39 cellular contexts compared by ENCODE assay signal in genomic region chr9:88555581-88555980, GRCh38. TPM values are rescaled to one million over a fixed set of nuclear protein-coding genes. Genes with fewer than 3 reads are reported as not detected.
"Had no signal": no experiment of that assay in that cellular context is flagged by ENCODE, and none has a peak within 500 bp of the region (broad histone marks: within the 10 kb centered on the region; RNA-seq: fewer than 3 reads in every experiment).

No MANE protein-coding gene starts in this region.

- H3K27me3 ChIP-seq: adrenal gland, body of pancreas, brain microvascular endothelial cell, breast epithelium had no signal

- H3K36me3 ChIP-seq: adrenal gland, brain microvascular endothelial cell, breast epithelium had no signal

- FAIRE-seq: astrocyte, TTC549 had no signal

- ATAC-seq: activated CD8-positive, alpha-beta T cell treated with anti-CD3 and anti-CD28 coated beads for 36 hours; activated naive CD4-positive, alpha-beta T cell treated with anti-CD3 and anti-CD28 coated beads, Interleukin-2, amount 50 U/mL, for 72 hours; activated T-cell treated with anti-CD3 and anti-CD28 coated beads, Interleukin-2, amount 50 U/mL, for 4 hours; activated T-cell treated with anti-CD3 and anti-CD28 coated beads, Interleukin-2, amount 50 U/mL, for 72 hours; activated T-helper 17 cell treated with anti-CD3 and anti-CD28 coated beads, Interleukin-2, amount 50 U/mL, for 72 hours; body of pancreas had no signal

- H3K9me3 Mint-ChIP-seq: activated B cell treated with CpG ODN at 0.5 μM for 24 hours; activated CD4-positive, alpha-beta memory T cell treated with anti-CD3 and anti-CD28 coated beads for 36 hours; activated CD4-positive, alpha-beta T cell treated with anti-CD3 and anti-CD28 coated beads, Interleukin-2, amount 10 ng/mL, durations not matched to agents 24 days and 14 days; activated CD8-positive, alpha-beta T cell treated with anti-CD3 and anti-CD28 coated beads for 36 hours; activated naive CD4-positive, alpha-beta T cell treated with anti-CD3 and anti-CD28 coated beads for 36 hours; activated naive CD4-positive, alpha-beta T cell treated with anti-CD3 and anti-CD28 coated beads, Interleukin-2, amount 50 U/mL, for 72 hours; activated naive CD8-positive, alpha-beta T cell treated with anti-CD3 and anti-CD28 coated beads for 36 hours; activated T-cell treated with anti-CD3 and anti-CD28 coated beads, Interleukin-2, amount 50 U/mL, for 4 hours; activated T-cell treated with anti-CD3 and anti-CD28 coated beads, Interleukin-2, amount 50 U/mL, for 72 hours; activated T-helper 1 cell treated with anti-CD3 and anti-CD28 coated beads, Interleukin-12 subunit alpha, Interleukin-12 subunit beta, Interleukin-2, Interleukin-4 antibody, amounts not matched to agents 30 ng/mL and 10 ng/mL and 1 ng/mL, durations not matched to agents 14 hours and 24 hours and 36 hours; activated T-helper 17 cell treated with anti-CD3 and anti-CD28 coated beads, Interleukin-2, amount 50 U/mL, for 72 hours; T-helper 1 cell treated with Interleukin-12 subunit alpha and Interleukin-12 subunit beta and Interleukin-4 antibody, amounts not matched to agents 30 μg/mL and 1 μg/mL, for 36 hours; T-helper 2 cell treated with Interferon-gamma antibody and Interleukin-4, amounts not matched to agents 5 μg/mL and 100 μg/mL, for 36 hours had no signal

- H3K4me1 ChIP-seq: adrenal gland, body of pancreas, breast epithelium had no signal

- H3K27ac Mint-ChIP-seq: activated B cell treated with CpG ODN at 0.5 μM for 24 hours; activated CD4-positive, alpha-beta memory T cell treated with anti-CD3 and anti-CD28 coated beads for 36 hours; activated CD4-positive, alpha-beta T cell treated with anti-CD3 and anti-CD28 coated beads, Interleukin-2, amount 10 ng/mL, durations not matched to agents 24 days and 14 days; activated CD8-positive, alpha-beta T cell treated with anti-CD3 and anti-CD28 coated beads for 36 hours; activated naive CD4-positive, alpha-beta T cell treated with anti-CD3 and anti-CD28 coated beads for 36 hours; activated naive CD4-positive, alpha-beta T cell treated with anti-CD3 and anti-CD28 coated beads, Interleukin-2, amount 50 U/mL, for 72 hours; activated naive CD8-positive, alpha-beta T cell treated with anti-CD3 and anti-CD28 coated beads for 36 hours; activated T-cell treated with anti-CD3 and anti-CD28 coated beads, Interleukin-2, amount 50 U/mL, for 72 hours; activated T-helper 1 cell treated with anti-CD3 and anti-CD28 coated beads, Interleukin-12 subunit alpha, Interleukin-12 subunit beta, Interleukin-2, Interleukin-4 antibody, amounts not matched to agents 30 ng/mL and 10 ng/mL and 1 ng/mL, durations not matched to agents 14 hours and 24 hours and 36 hours; activated T-helper 17 cell treated with anti-CD3 and anti-CD28 coated beads, Interleukin-2, amount 50 U/mL, for 72 hours; T-helper 1 cell treated with Interleukin-12 subunit alpha and Interleukin-12 subunit beta and Interleukin-4 antibody, amounts not matched to agents 30 μg/mL and 1 μg/mL, for 36 hours; T-helper 2 cell treated with Interferon-gamma antibody and Interleukin-4, amounts not matched to agents 5 μg/mL and 100 μg/mL, for 36 hours had no signal

- H3K36me3 Mint-ChIP-seq: activated CD4-positive, alpha-beta memory T cell treated with anti-CD3 and anti-CD28 coated beads for 36 hours; activated naive CD4-positive, alpha-beta T cell treated with anti-CD3 and anti-CD28 coated beads, Interleukin-2, amount 50 U/mL, for 72 hours; activated naive CD8-positive, alpha-beta T cell treated with anti-CD3 and anti-CD28 coated beads for 36 hours had no signal

- H3K4me3 Mint-ChIP-seq: activated B cell treated with CpG ODN at 0.5 μM for 24 hours; activated CD4-positive, alpha-beta memory T cell treated with anti-CD3 and anti-CD28 coated beads for 36 hours; activated CD4-positive, alpha-beta T cell treated with anti-CD3 and anti-CD28 coated beads, Interleukin-2, amount 10 ng/mL, durations not matched to agents 24 days and 14 days; activated CD8-positive, alpha-beta T cell treated with anti-CD3 and anti-CD28 coated beads for 36 hours; activated naive CD4-positive, alpha-beta T cell treated with anti-CD3 and anti-CD28 coated beads for 36 hours; activated naive CD8-positive, alpha-beta T cell treated with anti-CD3 and anti-CD28 coated beads for 36 hours; activated T-cell treated with anti-CD3 and anti-CD28 coated beads, Interleukin-2, amount 50 U/mL, for 4 hours; activated T-cell treated with anti-CD3 and anti-CD28 coated beads, Interleukin-2, amount 50 U/mL, for 72 hours; activated T-helper 1 cell treated with anti-CD3 and anti-CD28 coated beads, Interleukin-12 subunit alpha, Interleukin-12 subunit beta, Interleukin-2, Interleukin-4 antibody, amounts not matched to agents 30 ng/mL and 10 ng/mL and 1 ng/mL, durations not matched to agents 14 hours and 24 hours and 36 hours; activated T-helper 17 cell treated with anti-CD3 and anti-CD28 coated beads, Interleukin-2, amount 50 U/mL, for 72 hours; T-helper 1 cell treated with Interleukin-12 subunit alpha and Interleukin-12 subunit beta and Interleukin-4 antibody, amounts not matched to agents 30 μg/mL and 1 μg/mL, for 36 hours; T-helper 2 cell treated with Interferon-gamma antibody and Interleukin-4, amounts not matched to agents 5 μg/mL and 100 μg/mL, for 36 hours had no signal

- H3K9me3 ChIP-seq: adrenal gland, body of pancreas, breast epithelium had no signal

- DNase-seq: activated B cell treated with CpG ODN at 0.5 μM for 24 hours; activated CD4-positive, alpha-beta memory T cell treated with anti-CD3 and anti-CD28 coated beads for 36 hours; activated CD4-positive, alpha-beta T cell treated with anti-CD3 and anti-CD28 coated beads for 4 hours; activated CD4-positive, alpha-beta T cell treated with anti-CD3 and anti-CD28 coated beads, Interleukin-2, amount 10 ng/mL, durations not matched to agents 24 days and 14 days; activated CD4-positive, alpha-beta T cell treated with anti-CD3 and anti-CD28 coated beads, Interleukin-2, amount 50 U/mL, for 1 hour; activated CD4-positive, alpha-beta T cell treated with anti-CD3 and anti-CD28 coated beads, Interleukin-2, amount 50 U/mL, for 4 hours; activated CD4-positive, CD25-positive, alpha-beta regulatory T cell treated with anti-CD3 and anti-CD28 coated beads, Interleukin-2, amount 50 U/mL, for 72 hours; activated CD8-positive, alpha-beta memory T cell treated with anti-CD3 and anti-CD28 coated beads, Interleukin-2, amount 50 U/mL, for 4 hours; activated CD8-positive, alpha-beta T cell treated with anti-CD3 and anti-CD28 coated beads for 36 hours; activated effector memory CD4-positive, alpha-beta T cell treated with anti-CD3 and anti-CD28 coated beads, Interleukin-2, amount 50 U/mL, for 16 hours; activated gamma-delta T cell treated with Interleukin-2 at 50 U/mL for 16 hours; activated naive CD4-positive, alpha-beta T cell; activated naive CD4-positive, alpha-beta T cell treated with anti-CD3 and anti-CD28 coated beads for 36 hours; activated naive CD4-positive, alpha-beta T cell treated with anti-CD3 and anti-CD28 coated beads, Interleukin-2, amount 50 U/mL, for 16 hours; activated naive CD8-positive, alpha-beta T cell treated with anti-CD3 and anti-CD28 coated beads for 36 hours; activated T-cell treated with anti-CD3 and anti-CD28 coated beads for 4 hours; activated T-cell treated with anti-CD3 and anti-CD28 coated beads, Interleukin-2, amount 50 U/mL, for 1 hour; activated T-cell treated with anti-CD3 and anti-CD28 coated beads, Interleukin-2, amount 50 U/mL, for 4 hours; activated T-cell treated with anti-CD3 and anti-CD28 coated beads, Interleukin-2, amount 50 U/mL, for 72 hours; adrenal gland; amniotic stem cell; body of pancreas; brain microvascular endothelial cell; central memory CD4-positive, alpha-beta T cell; SW 1271; T-helper 1 cell; T-helper 2 cell; T-helper 9 cell had no signal

- H3K4me3 ChIP-seq: adrenal gland, body of pancreas, breast epithelium had no signal

- H3K27ac ChIP-seq: adrenal gland, body of pancreas, brain microvascular endothelial cell, breast epithelium, VCaP had no signal

- H3K4me1 Mint-ChIP-seq: activated B cell treated with CpG ODN at 0.5 μM for 24 hours; activated CD4-positive, alpha-beta T cell treated with anti-CD3 and anti-CD28 coated beads, Interleukin-2, amount 10 ng/mL, durations not matched to agents 24 days and 14 days; activated naive CD8-positive, alpha-beta T cell treated with anti-CD3 and anti-CD28 coated beads for 36 hours; activated T-helper 17 cell treated with anti-CD3 and anti-CD28 coated beads, Interleukin-2, amount 50 U/mL, for 72 hours had no signal

RNA-seq across cellular contexts. Expression of gene NXNL2, which starts 20.6 kb away (rescaled TPM):
- total RNA-seq: activated B cell treated with CpG ODN at 0.5 μM for 24 hours; activated CD4-positive, alpha-beta memory T cell treated with anti-CD3 and anti-CD28 coated beads for 36 hours; activated CD4-positive, alpha-beta T cell treated with anti-CD3 and anti-CD28 coated beads, Interleukin-2, amount 10 ng/mL, durations not matched to agents 24 days and 14 days; activated CD8-positive, alpha-beta memory T cell treated with anti-CD3 and anti-CD28 coated beads for 36 hours; activated CD8-positive, alpha-beta T cell treated with anti-CD3 and anti-CD28 coated beads for 36 hours; activated naive CD4-positive, alpha-beta T cell treated with anti-CD3 and anti-CD28 coated beads for 36 hours; activated naive CD4-positive, alpha-beta T cell treated with anti-CD3 and anti-CD28 coated beads, Interleukin-2, amount 50 U/mL, for 72 hours; activated naive CD8-positive, alpha-beta T cell treated with anti-CD3 and anti-CD28 coated beads for 36 hours; activated T-cell treated with anti-CD3 and anti-CD28 coated beads, Interleukin-2, amount 50 U/mL, for 4 hours; activated T-cell treated with anti-CD3 and anti-CD28 coated beads, Interleukin-2, amount 50 U/mL, for 72 hours; activated T-helper 1 cell treated with anti-CD3 and anti-CD28 coated beads, Interleukin-12 subunit alpha, Interleukin-12 subunit beta, Interleukin-2, Interleukin-4 antibody, amounts not matched to agents 30 ng/mL and 10 ng/mL and 1 ng/mL, durations not matched to agents 14 hours and 24 hours and 36 hours; activated T-helper 17 cell treated with anti-CD3 and anti-CD28 coated beads, Interleukin-2, amount 50 U/mL, for 72 hours; cardiac septum had no signal
